In genomic region chr10:114970515-114970914, GRCh38 we compare ENCODE assay signal across 1 cellular context.
TF ChIP-seq lines count a peak whose summit lies in the region.

No MANE protein-coding gene starts in this region.

TF ChIP-seq in IMR-90, 13 proteins besides CTCF, POLR2A, EP300 and RAD21:
- no peak for TF ChIP-seq USF2 (IDR thresholded peaks at IDR 0.05; ENCODE audit: low read depth, low read length)
- no peak for TF ChIP-seq ELK1 (IDR thresholded peaks at IDR 0.05; ENCODE audit: borderline replicate concordance, low read depth, low read length)
- no peak for TF ChIP-seq CEBPB (IDR thresholded peaks at IDR 0.05; ENCODE audit: low read depth, low read length)
- TF ChIP-seq RCOR1 (IDR thresholded peaks at IDR 0.05; ENCODE audit: insufficient replicate concordance, low read length) = no peak
- TF ChIP-seq MAZ (IDR thresholded peaks at IDR 0.05; ENCODE audit: borderline replicate concordance, low read depth, low read length) = no peak
- TF ChIP-seq MXI1 (IDR thresholded peaks at IDR 0.05; ENCODE audit: borderline replicate concordance, low read depth, low read length) = no peak
- TF ChIP-seq RFX5 (IDR thresholded peaks at IDR 0.05; ENCODE audit: low read depth, low read length) = no peak
- no peak for TF ChIP-seq SMC3 (IDR thresholded peaks at IDR 0.05; ENCODE audit: low read depth, low read length)
- no peak for TF ChIP-seq FOS (IDR thresholded peaks at IDR 0.05; ENCODE audit: low read depth, low read length)
- TF ChIP-seq CHD1 (IDR thresholded peaks at IDR 0.05; ENCODE audit: low read depth, low read length) = no peak
- no peak for TF ChIP-seq BHLHE40 (IDR thresholded peaks at IDR 0.05; ENCODE audit: low read depth, low read length)
- TF ChIP-seq NFE2L2 (IDR thresholded peaks at IDR 0.05; ENCODE audit: low read depth, low read length) = no peak
- TF ChIP-seq MAFK (IDR thresholded peaks at IDR 0.05; ENCODE audit: low read depth, low read length) = no peak
